8 cellular contexts compared by ENCODE assay signal in the genomic region with DNA sequence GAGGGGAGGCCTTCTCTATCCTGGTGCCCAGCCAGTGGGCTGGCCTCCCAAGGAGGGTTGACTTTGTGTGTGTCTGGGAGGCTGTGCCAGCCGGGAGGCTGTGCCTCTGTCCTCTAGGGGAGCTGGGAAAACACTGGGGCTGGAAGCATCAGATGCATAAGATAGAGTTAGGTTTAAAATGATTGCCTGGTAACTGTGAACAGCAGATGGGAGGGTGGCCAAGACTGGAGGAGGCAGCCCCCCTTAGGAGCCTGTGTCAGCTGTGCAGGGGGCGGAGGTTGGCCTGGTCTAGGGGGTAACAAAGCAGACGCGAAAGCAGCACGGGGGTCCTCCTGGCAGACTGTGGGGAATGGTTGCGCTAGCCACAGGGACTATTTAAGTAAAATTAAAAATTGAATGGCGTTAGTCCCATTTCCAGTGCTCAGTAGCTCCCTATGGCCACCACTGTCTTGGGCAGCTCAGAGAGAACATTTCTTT. TPM values are rescaled to one million over a fixed set of nuclear protein-coding genes. Genes with fewer than 3 reads are reported as not detected.
DNase-seq lines count a peak whose midpoint lies in the region; ATAC-seq and TF ChIP-seq lines count a peak whose summit lies in the region.

No MANE protein-coding gene starts in this region.

- 53 to 64% methylated on average over 7 of the region's 7 CpGs for WGBS in heart right ventricle, 2 donors

- CTCF ChIA-PET in activated naive CD4-positive, alpha-beta T cell treated with anti-CD3 and anti-CD28 coated beads for 36 hours (lab: Charles Lee) = interaction anchor here (1.0 to 3.2 kb wide), 4 partner anchors 15 to 175 kb away, joined by 3 to 17 read pairs (median 12); partner anchors contain the start of gene D2HGDH

- H3K9me3 ChIP-seq in WERI-Rb-1 (ENCODE audit: severe bottlenecking) (peaks cover 2% of the 10 kb centered on the region), heart right ventricle (peaks cover 0 to 11% (median 0%) of the 10 kb centered on the region in 11 donors), skeletal muscle tissue (ENCODE audit: control insufficient read depth in 3 of 3, low read length in 3 of 3) (peaks cover 0 to 3% (median 0%) of the 10 kb centered on the region in 3 donors)

- peaks cover 24% of the 10 kb centered on the region for H3K4me1 Mint-ChIP-seq in activated naive CD4-positive, alpha-beta T cell treated with anti-CD3 and anti-CD28 coated beads for 36 hours (ENCODE audit: low read depth)

- H3K27ac ChIP-seq in WERI-Rb-1 (peak overlapping the region; percentile 78), heart right ventricle (peak overlapping the region in 6 of 10 donors; percentile 85 to 95 (median 92)), skeletal muscle tissue (ENCODE audit: low read depth, low read length) (peak overlapping the region; percentile 71)

- H3K27me3 Mint-ChIP-seq in activated naive CD4-positive, alpha-beta T cell treated with anti-CD3 and anti-CD28 coated beads for 36 hours (ENCODE audit: low read depth) = no peaks in the 10 kb centered on the region

- no peak for TF ChIP-seq CTCF in WERI-Rb-1 (IDR thresholded peaks at IDR 0.05; ENCODE audit: low read depth, low read length)
- no peak for TF ChIP-seq CTCF in heart right ventricle (IDR thresholded peaks at IDR 0.05)

- H3K36me3 ChIP-seq in WERI-Rb-1 (peaks cover 38% of the 10 kb centered on the region), heart right ventricle (peaks cover 0 to 44% (median 25%) of the 10 kb centered on the region in 9 donors), skeletal muscle tissue (ENCODE audit: control insufficient read depth in 3 of 3, insufficient read depth in 3 of 3, low read length in 3 of 3) (peaks cover 16 to 20% (median 18%) of the 10 kb centered on the region in 3 donors)

- DNase-seq in activated naive CD4-positive, alpha-beta T cell treated with anti-CD3 and anti-CD28 coated beads for 36 hours = no peak
- DNase-seq in activated naive CD4-positive, alpha-beta T cell (lab: John Stamatoyannopoulos, UW) = no peak
- DNase-seq in WERI-Rb-1 = no peak
- no peak for DNase-seq in heart right ventricle
- DNase-seq in SKM-1 treated with dmso at 0.1 percent for 144 hours (lab: John Stamatoyannopoulos, UW; ENCODE audit: unreplicated experiment) = no peak
- DNase-seq in D341Med (ENCODE audit: low spot score) = no peak
- no peak for DNase-seq in OCI-M2 (lab: John Stamatoyannopoulos, UW; ENCODE audit: unreplicated experiment)

- no peaks in the 10 kb centered on the region for H3K27me3 ChIP-seq in WERI-Rb-1 (ENCODE audit: insufficient read depth, low read depth, severe bottlenecking)
- no peaks in the 10 kb centered on the region for H3K27me3 ChIP-seq in heart right ventricle
- no peaks in the 10 kb centered on the region for H3K27me3 ChIP-seq in skeletal muscle tissue (ENCODE audit: control insufficient read depth in 3 of 3, insufficient read depth in 3 of 3, low read length in 3 of 3)

- intact Hi-C loops in activated naive CD4-positive, alpha-beta T cell treated with anti-CD3 and anti-CD28 coated beads for 36 hours (cut with micrococcal nuclease) = loop anchor here (5.0 kb wide), 2 partner anchors 601 to 1136 kb away; partner anchors contain the start of genes MTERF4 and RNPEPL1
- intact Hi-C loops in heart right ventricle (cut with DNase I) = loop anchor here in 1 of 10 donors (5.0 kb wide), 1 partner anchor 174 kb away; no protein-coding TSS in a partner anchor

- peak overlapping the region; percentile 61 for H3K27ac Mint-ChIP-seq in activated naive CD4-positive, alpha-beta T cell treated with anti-CD3 and anti-CD28 coated beads for 36 hours

- ATAC-seq in heart right ventricle = peak in 3 of 8 donors; percentile 1 to 10 (median 3)

- H3K4me1 ChIP-seq in heart right ventricle = peaks cover 3 to 27% (median 19%) of the 10 kb centered on the region in 9 donors
- H3K4me1 ChIP-seq in skeletal muscle tissue (ENCODE audit: control insufficient read depth in 3 of 3, insufficient read depth in 3 of 3, low read length in 3 of 3) = peaks cover 8 to 14% (median 12%) of the 10 kb centered on the region in 3 donors

- peak overlapping the region; percentile 82 for H3K4me3 Mint-ChIP-seq in activated naive CD4-positive, alpha-beta T cell treated with anti-CD3 and anti-CD28 coated beads for 36 hours

- H3K9me3 Mint-ChIP-seq in activated naive CD4-positive, alpha-beta T cell treated with anti-CD3 and anti-CD28 coated beads for 36 hours = peaks cover 6% of the 10 kb centered on the region

- peak overlapping the region; percentile 76 to 85 (median 81) for H3K9ac ChIP-seq in skeletal muscle tissue (ENCODE audit: low read depth in 1 of 3, low read length in 3 of 3)

- peak overlapping the region; percentile 69 for H3K4me3 ChIP-seq in WERI-Rb-1 (ENCODE audit: low read depth, low read length)
- peak overlapping the region; percentile 64 to 94 (median 81) for H3K4me3 ChIP-seq in heart right ventricle
- peak overlapping the region; percentile 70 to 83 (median 83) for H3K4me3 ChIP-seq in skeletal muscle tissue (ENCODE audit: low read length in 3 of 3)

- peaks cover 32% of the 10 kb centered on the region for H3K36me3 Mint-ChIP-seq in activated naive CD4-positive, alpha-beta T cell treated with anti-CD3 and anti-CD28 coated beads for 36 hours (ENCODE audit: low read depth)

RNA-seq across cellular contexts. Expression of gene ING5, which starts 1.3 kb away (rescaled TPM):
- total RNA-seq in activated naive CD4-positive, alpha-beta T cell treated with anti-CD3 and anti-CD28 coated beads for 36 hours = 10 to 100 TPM; 41.0 to 43.8 TPM
- 10 to 100 TPM; 10.4 to 24.6 (median 17.4) TPM for total RNA-seq in heart right ventricle
- 10 to 100 TPM; 19.0 to 49.9 TPM for polyA plus RNA-seq in heart right ventricle
- 16.7 TPM for total RNA-seq in skeletal muscle tissue

RNA-seq across cellular contexts. Expression of gene DTYMK, which starts 16.6 kb away (rescaled TPM):
- 10 to 100 TPM; 88.0 to 93.8 TPM for total RNA-seq in activated naive CD4-positive, alpha-beta T cell treated with anti-CD3 and anti-CD28 coated beads for 36 hours
- total RNA-seq in heart right ventricle = 10 to 100 TPM in 3 of 10 donors, 1 to 10 TPM in 7; 6.4 to 12.4 (median 9.3) TPM
- 10 to 100 TPM in 1 of 2 donors, 1 to 10 TPM in 1; 9.2 to 18.5 TPM for polyA plus RNA-seq in heart right ventricle
- 14.1 TPM for total RNA-seq in skeletal muscle tissue

RNA-seq across cellular contexts. Expression of gene D2HGDH, which starts 31.3 kb away (rescaled TPM):
- 10 to 100 TPM; 19.4 to 23.1 TPM for total RNA-seq in activated naive CD4-positive, alpha-beta T cell treated with anti-CD3 and anti-CD28 coated beads for 36 hours
- total RNA-seq in heart right ventricle (10 to 100 TPM; 15.1 to 22.8 (median 19.1) TPM), skeletal muscle tissue (5.7 TPM)
- 10 to 100 TPM in 1 of 2 donors, 1 to 10 TPM in 1; 7.6 to 24.7 TPM for polyA plus RNA-seq in heart right ventricle
